2 cellular contexts compared by ENCODE assay signal in the genomic region with DNA sequence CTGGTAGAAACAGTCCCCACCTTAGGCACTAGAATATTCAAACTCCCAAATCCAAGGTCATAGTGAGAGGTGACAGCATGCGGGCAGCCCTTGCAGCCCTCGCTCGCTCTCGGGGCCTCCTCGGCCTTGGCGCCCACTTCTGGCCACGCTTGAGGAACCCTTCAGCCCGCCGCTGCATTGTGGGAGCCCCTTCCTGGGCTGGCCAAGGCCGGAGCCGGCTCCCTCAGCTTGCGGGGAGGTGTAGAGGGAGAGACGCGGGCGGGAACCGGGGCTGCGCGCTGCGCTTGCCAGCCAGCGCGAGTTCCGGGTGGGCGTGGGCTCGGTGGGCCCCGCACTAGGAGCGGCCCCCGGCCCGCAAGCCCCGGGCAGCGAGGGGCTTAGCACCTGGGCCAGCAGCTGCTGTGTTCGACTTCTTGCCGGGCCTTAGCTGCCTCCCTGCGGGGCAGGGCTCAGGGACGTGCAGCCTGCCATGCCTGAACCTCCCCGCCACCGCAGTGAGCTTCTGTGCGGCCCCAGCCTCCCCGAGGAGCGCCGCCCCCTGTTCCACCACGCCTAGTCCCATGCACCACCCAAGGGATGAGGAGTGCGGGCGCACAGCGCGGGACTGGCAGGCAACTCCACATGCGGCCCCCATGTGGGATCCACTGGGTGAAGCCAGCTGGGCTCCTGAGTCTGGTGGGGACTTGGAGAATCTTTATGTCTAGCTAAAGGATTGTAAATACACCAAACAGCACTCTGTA.
A peak's percentile ranks its signal among the peaks of the same experiment; 100 is the strongest.
TF ChIP-seq lines count a peak whose summit lies in the region.

No MANE protein-coding gene starts in this region.

TF ChIP-seq in GM23338, 12 proteins besides CTCF, POLR2A, EP300 and RAD21:
- TF ChIP-seq, protein P1, sequence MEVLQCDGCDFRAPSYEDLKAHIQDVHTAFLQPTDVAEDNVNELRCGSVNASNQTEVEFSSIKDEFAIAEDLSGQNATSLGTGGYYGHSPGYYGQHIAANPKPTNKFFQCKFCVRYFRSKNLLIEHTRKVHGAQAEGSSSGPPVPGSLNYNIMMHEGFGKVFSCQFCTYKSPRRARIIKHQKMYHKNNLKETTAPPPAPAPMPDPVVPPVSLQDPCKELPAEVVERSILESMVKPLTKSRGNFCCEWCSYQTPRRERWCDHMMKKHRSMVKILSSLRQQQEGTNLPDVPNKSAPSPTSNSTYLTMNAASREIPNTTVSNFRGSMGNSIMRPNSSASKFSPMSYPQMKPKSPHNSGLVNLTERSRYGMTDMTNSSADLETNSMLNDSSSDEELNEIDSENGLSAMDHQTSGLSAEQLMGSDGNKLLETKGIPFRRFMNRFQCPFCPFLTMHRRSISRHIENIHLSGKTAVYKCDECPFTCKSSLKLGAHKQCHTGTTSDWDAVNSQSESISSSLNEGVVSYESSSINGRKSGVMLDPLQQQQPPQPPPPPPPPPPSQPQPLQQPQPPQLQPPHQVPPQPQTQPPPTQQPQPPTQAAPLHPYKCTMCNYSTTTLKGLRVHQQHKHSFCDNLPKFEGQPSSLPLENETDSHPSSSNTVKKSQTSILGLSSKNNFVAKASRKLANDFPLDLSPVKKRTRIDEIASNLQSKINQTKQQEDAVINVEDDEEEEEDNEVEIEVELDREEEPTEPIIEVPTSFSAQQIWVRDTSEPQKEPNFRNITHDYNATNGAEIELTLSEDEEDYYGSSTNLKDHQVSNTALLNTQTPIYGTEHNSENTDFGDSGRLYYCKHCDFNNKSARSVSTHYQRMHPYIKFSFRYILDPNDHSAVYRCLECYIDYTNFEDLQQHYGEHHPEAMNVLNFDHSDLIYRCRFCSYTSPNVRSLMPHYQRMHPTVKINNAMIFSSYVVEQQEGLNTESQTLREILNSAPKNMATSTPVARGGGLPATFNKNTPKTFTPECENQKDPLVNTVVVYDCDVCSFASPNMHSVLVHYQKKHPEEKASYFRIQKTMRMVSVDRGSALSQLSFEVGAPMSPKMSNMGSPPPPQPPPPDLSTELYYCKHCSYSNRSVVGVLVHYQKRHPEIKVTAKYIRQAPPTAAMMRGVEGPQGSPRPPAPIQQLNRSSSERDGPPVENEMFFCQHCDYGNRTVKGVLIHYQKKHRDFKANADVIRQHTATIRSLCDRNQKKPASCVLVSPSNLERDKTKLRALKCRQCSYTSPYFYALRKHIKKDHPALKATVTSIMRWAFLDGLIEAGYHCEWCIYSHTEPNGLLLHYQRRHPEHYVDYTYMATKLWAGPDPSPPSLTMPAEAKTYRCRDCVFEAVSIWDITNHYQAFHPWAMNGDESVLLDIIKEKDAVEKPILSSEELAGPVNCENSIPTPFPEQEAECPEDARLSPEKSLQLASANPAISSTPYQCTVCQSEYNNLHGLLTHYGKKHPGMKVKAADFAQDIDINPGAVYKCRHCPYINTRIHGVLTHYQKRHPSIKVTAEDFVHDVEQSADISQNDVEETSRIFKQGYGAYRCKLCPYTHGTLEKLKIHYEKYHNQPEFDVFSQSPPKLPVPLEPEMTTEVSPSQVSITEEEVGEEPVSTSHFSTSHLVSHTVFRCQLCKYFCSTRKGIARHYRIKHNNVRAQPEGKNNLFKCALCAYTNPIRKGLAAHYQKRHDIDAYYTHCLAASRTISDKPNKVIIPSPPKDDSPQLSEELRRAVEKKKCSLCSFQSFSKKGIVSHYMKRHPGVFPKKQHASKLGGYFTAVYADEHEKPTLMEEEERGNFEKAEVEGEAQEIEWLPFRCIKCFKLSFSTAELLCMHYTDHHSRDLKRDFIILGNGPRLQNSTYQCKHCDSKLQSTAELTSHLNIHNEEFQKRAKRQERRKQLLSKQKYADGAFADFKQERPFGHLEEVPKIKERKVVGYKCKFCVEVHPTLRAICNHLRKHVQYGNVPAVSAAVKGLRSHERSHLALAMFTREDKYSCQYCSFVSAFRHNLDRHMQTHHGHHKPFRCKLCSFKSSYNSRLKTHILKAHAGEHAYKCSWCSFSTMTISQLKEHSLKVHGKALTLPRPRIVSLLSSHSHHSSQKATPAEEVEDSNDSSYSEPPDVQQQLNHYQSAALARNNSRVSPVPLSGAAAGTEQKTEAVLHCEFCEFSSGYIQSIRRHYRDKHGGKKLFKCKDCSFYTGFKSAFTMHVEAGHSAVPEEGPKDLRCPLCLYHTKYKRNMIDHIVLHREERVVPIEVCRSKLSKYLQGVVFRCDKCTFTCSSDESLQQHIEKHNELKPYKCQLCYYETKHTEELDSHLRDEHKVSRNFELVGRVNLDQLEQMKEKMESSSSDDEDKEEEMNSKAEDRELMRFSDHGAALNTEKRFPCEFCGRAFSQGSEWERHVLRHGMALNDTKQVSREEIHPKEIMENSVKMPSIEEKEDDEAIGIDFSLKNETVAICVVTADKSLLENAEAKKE (CRISPR knock-in tag; IDR thresholded peaks at IDR 0.05): no peak
- TF ChIP-seq, protein P2, sequence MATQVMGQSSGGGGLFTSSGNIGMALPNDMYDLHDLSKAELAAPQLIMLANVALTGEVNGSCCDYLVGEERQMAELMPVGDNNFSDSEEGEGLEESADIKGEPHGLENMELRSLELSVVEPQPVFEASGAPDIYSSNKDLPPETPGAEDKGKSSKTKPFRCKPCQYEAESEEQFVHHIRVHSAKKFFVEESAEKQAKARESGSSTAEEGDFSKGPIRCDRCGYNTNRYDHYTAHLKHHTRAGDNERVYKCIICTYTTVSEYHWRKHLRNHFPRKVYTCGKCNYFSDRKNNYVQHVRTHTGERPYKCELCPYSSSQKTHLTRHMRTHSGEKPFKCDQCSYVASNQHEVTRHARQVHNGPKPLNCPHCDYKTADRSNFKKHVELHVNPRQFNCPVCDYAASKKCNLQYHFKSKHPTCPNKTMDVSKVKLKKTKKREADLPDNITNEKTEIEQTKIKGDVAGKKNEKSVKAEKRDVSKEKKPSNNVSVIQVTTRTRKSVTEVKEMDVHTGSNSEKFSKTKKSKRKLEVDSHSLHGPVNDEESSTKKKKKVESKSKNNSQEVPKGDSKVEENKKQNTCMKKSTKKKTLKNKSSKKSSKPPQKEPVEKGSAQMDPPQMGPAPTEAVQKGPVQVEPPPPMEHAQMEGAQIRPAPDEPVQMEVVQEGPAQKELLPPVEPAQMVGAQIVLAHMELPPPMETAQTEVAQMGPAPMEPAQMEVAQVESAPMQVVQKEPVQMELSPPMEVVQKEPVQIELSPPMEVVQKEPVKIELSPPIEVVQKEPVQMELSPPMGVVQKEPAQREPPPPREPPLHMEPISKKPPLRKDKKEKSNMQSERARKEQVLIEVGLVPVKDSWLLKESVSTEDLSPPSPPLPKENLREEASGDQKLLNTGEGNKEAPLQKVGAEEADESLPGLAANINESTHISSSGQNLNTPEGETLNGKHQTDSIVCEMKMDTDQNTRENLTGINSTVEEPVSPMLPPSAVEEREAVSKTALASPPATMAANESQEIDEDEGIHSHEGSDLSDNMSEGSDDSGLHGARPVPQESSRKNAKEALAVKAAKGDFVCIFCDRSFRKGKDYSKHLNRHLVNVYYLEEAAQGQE (IDR thresholded peaks at IDR 0.05; ENCODE audit: unreplicated experiment): no peak
- TF ChIP-seq EZH2 (IDR thresholded peaks at IDR 0.05; ENCODE audit: low read depth, unreplicated experiment) (no peak), POLR2AphosphoS5 (IDR thresholded peaks at IDR 0.05; ENCODE audit: low read depth) (no peak), EZH2phosphoT487 (IDR thresholded peaks at IDR 0.05; ENCODE audit: unreplicated experiment) (no peak), STAT1 (IDR thresholded peaks at IDR 0.05; ENCODE audit: unreplicated experiment) (no peak)

TF ChIP-seq in WTC11, 78 proteins besides CTCF, POLR2A, EP300 and RAD21:
- TF ChIP-seq, protein P3, sequence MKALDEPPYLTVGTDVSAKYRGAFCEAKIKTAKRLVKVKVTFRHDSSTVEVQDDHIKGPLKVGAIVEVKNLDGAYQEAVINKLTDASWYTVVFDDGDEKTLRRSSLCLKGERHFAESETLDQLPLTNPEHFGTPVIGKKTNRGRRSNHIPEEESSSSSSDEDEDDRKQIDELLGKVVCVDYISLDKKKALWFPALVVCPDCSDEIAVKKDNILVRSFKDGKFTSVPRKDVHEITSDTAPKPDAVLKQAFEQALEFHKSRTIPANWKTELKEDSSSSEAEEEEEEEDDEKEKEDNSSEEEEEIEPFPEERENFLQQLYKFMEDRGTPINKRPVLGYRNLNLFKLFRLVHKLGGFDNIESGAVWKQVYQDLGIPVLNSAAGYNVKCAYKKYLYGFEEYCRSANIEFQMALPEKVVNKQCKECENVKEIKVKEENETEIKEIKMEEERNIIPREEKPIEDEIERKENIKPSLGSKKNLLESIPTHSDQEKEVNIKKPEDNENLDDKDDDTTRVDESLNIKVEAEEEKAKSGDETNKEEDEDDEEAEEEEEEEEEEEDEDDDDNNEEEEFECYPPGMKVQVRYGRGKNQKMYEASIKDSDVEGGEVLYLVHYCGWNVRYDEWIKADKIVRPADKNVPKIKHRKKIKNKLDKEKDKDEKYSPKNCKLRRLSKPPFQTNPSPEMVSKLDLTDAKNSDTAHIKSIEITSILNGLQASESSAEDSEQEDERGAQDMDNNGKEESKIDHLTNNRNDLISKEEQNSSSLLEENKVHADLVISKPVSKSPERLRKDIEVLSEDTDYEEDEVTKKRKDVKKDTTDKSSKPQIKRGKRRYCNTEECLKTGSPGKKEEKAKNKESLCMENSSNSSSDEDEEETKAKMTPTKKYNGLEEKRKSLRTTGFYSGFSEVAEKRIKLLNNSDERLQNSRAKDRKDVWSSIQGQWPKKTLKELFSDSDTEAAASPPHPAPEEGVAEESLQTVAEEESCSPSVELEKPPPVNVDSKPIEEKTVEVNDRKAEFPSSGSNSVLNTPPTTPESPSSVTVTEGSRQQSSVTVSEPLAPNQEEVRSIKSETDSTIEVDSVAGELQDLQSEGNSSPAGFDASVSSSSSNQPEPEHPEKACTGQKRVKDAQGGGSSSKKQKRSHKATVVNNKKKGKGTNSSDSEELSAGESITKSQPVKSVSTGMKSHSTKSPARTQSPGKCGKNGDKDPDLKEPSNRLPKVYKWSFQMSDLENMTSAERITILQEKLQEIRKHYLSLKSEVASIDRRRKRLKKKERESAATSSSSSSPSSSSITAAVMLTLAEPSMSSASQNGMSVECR (CRISPR knock-in tag; IDR thresholded peaks at IDR 0.05; ENCODE audit: borderline replicate concordance): 0 out of 2 replicates have a peak, but pooled peaks have one; percentile 20
- no peak for TF ChIP-seq TCF7 (CRISPR knock-in tag; IDR thresholded peaks at IDR 0.05; ENCODE audit: low read depth)
